In genomic region chr6:53322188-53323029, GRCh38 we compare ENCODE assay signal across 10 cellular contexts. TPM values are rescaled to one million over a fixed set of nuclear protein-coding genes. Genes with fewer than 3 reads are reported as not detected.
DNase-seq lines count a peak whose midpoint lies in the region; ATAC-seq, FAIRE-seq and TF ChIP-seq lines count a peak whose summit lies in the region.
"Had no signal": no experiment of that assay in that cellular context is flagged by ENCODE, and none has a peak within 500 bp of the region (broad histone marks: within the 10 kb centered on the region; RNA-seq: fewer than 3 reads in every experiment).

No MANE protein-coding gene starts in this region.

- peaks cover 0 to 10% (median 0%) of the 10 kb centered on the region in 11 experiments; a peak in 3 of 22 replicates for H3K9me3 ChIP-seq in BLaER1 treated with 17β-estradiol and CSF1 and Interleukin-3, amounts not matched to agents 10 nM and 100 nM (replicated peaks in 1 of 11)
- no peaks in the 10 kb centered on the region for H3K9me3 ChIP-seq in K562 (replicated peaks; ENCODE audit: control insufficient read depth, insufficient read depth, low read depth, low read length)
- no peaks in the 10 kb centered on the region for H3K9me3 ChIP-seq in HAP-1

- WGBS in K562 (ENCODE audit: insufficient coverage, low coverage, missing lambda C conversion rate), result 68% methylated on average over 8 of the region's 8 CpGs

- BruUV-seq in K562 (replicated peaks; lab: Mats Ljungman, UMichigan), result no TSS peak

- peaks cover 53 to 67% (median 62%) of the 10 kb centered on the region in 3 donors for H3K4me1 Mint-ChIP-seq in IgD-negative memory B cell
- peaks cover 40% of the 10 kb centered on the region for H3K4me1 Mint-ChIP-seq in mesothelial cell of epicardium

- POLR2A ChIA-PET in K562 (lab: Yijun Ruan, JAX), result interaction anchor here (0.8 to 3.6 kb wide), 8 partner anchors 8 to 24 kb away, joined by 3 to 17 read pairs (median 4); no protein-coding TSS in a partner anchor

- in situ Hi-C loops in K562 (cut with MboI), result no loop called here
- in situ Hi-C loops in HAP-1 (cut with MboI; ENCODE audit: low sequenced_read_pairs), result no loop called here

- H2AFZ ChIP-seq in K562 (ENCODE audit: low read depth, low read length), result no peak overlapping the region

- peaks cover 97% of the 10 kb centered on the region for H3K79me2 ChIP-seq in K562 (ENCODE audit: control insufficient read depth, insufficient read depth, low read length)

- H3K27me3 Mint-ChIP-seq in IgD-negative memory B cell (no peaks in the 10 kb centered on the region), mesothelial cell of epicardium (ENCODE audit: low read depth) (no peaks in the 10 kb centered on the region)

- H3K4me3 Mint-ChIP-seq in IgD-negative memory B cell, result peak overlapping the region in 3 of 4 donors; percentile 12 to 75 (median 53)
- no peak overlapping the region for H3K4me3 Mint-ChIP-seq in mesothelial cell of epicardium

- H3K4me1 ChIP-seq in BLaER1 treated with 17β-estradiol and CSF1 and Interleukin-3, amounts not matched to agents 10 nM and 100 nM, result peaks cover 10 to 35% (median 18%) of the 10 kb centered on the region in 10 experiments; a peak in 16 of 20 replicates
- H3K4me1 ChIP-seq in K562 (replicated peaks in 1 of 2; ENCODE audit: control insufficient read depth in 2 of 2, insufficient read depth in 2 of 2, low read length in 2 of 2) (peaks cover 14 to 40% of the 10 kb centered on the region in 2 experiments), HAP-1 (peaks cover 11% of the 10 kb centered on the region)

- TF ChIP-seq CTCF in K562 (IDR thresholded peaks at IDR 0.05 in 2 of 3, conservative IDR thresholded peaks at IDR 0.05 in 1 of 3; ENCODE audit: insufficient read depth in 2 of 3, low read depth in 1 of 3, low read length in 3 of 3) (no peak), mesothelial cell of epicardium (IDR thresholded peaks at IDR 0.05; ENCODE audit: unreplicated experiment) (no peak)

- intact Hi-C loops in K562 (cut with micrococcal nuclease), result no loop called here

- no peak overlapping the region for H3K4me3 ChIP-seq in BLaER1 treated with 17β-estradiol and CSF1 and Interleukin-3, amounts not matched to agents 10 nM and 100 nM
- H3K4me3 ChIP-seq in K562 (no peak overlapping the region), HAP-1 (no peak overlapping the region)

- no peak for TF ChIP-seq EP300 in K562 (IDR thresholded peaks at IDR 0.05; ENCODE audit: low read length)

- H3K27ac ChIP-seq in BLaER1 treated with 17β-estradiol and CSF1 and Interleukin-3, amounts not matched to agents 10 nM and 100 nM, result peak overlapping the region in 4 of 11 experiments; percentile 1 to 32 (median 16); a peak in 4 of 22 replicates
- peak overlapping the region; percentile 25; the same call in 1 of the 3 replicates for H3K27ac ChIP-seq in K562 (ENCODE audit: extremely low read depth, low read depth, low read length)

- H3K4me2 ChIP-seq in BLaER1 treated with 17β-estradiol and CSF1 and Interleukin-3, amounts not matched to agents 10 nM and 100 nM, result peak overlapping the region in 8 of 11 experiments; percentile 3 to 24 (median 16); a peak in 7 of 22 replicates
- no peak overlapping the region for H3K4me2 ChIP-seq in K562 (ENCODE audit: insufficient read depth, low read length)

- TF ChIP-seq POLR2A in K562 (conservative IDR thresholded peaks at IDR 0.05), result no peak

- H3K27ac Mint-ChIP-seq in IgD-negative memory B cell (peak overlapping the region; percentile 68 to 81 (median 72)), mesothelial cell of epicardium (peak overlapping the region; percentile 62)

- peak; percentile 35 for FAIRE-seq in K562 (lab: Jason Lieb, UNC)

- H4K20me1 ChIP-seq in BLaER1 treated with 17β-estradiol and CSF1 and Interleukin-3, amounts not matched to agents 10 nM and 100 nM, result peaks cover 9 to 99% (median 70%) of the 10 kb centered on the region in 11 experiments; a peak in 18 of 22 replicates
- peaks cover 26% of the 10 kb centered on the region for H4K20me1 ChIP-seq in K562 (replicated peaks; ENCODE audit: control insufficient read depth, insufficient read depth, low read length)

- H3K9me1 ChIP-seq in K562 (ENCODE audit: control insufficient read depth, insufficient read depth, low read length), result no peaks in the 10 kb centered on the region

- no peaks in the 10 kb centered on the region for H3K27me3 ChIP-seq in BLaER1 treated with 17β-estradiol and CSF1 and Interleukin-3, amounts not matched to agents 10 nM and 100 nM
- H3K27me3 ChIP-seq in K562 (ENCODE audit: control insufficient read depth in 2 of 2, insufficient read depth in 2 of 2, low read length in 2 of 2) (no peaks in the 10 kb centered on the region), HAP-1 (ENCODE audit: low read depth) (no peaks in the 10 kb centered on the region)

- no peak for TF ChIP-seq RAD21 in K562 (CRISPR knock-in tag; conservative IDR thresholded peaks at IDR 0.05 in 1 of 2, IDR thresholded peaks at IDR 0.05 in 1 of 2)

- H3K36me3 ChIP-seq in BLaER1 treated with 17β-estradiol and CSF1 and Interleukin-3, amounts not matched to agents 10 nM and 100 nM, result peaks cover 0 to 60% (median 31%) of the 10 kb centered on the region in 11 experiments; a peak in 16 of 22 replicates
- H3K36me3 ChIP-seq in K562 (ENCODE audit: control insufficient read depth, insufficient read depth, low read length) (peaks cover 27% of the 10 kb centered on the region), HAP-1 (replicated peaks) (no peaks in the 10 kb centered on the region)

- H3K9ac ChIP-seq in BLaER1 treated with 17β-estradiol and CSF1 and Interleukin-3, amounts not matched to agents 10 nM and 100 nM, result no peak overlapping the region
- no peak overlapping the region for H3K9ac ChIP-seq in K562 (ENCODE audit: insufficient read depth in 1 of 2, low read depth in 2 of 2, low read length in 2 of 2)

- ATAC-seq in K562, result no peak
- ATAC-seq in GM18511 (IDR thresholded peaks at IDR 0.05; ENCODE audit: unreplicated experiment), result no peak
- no peak for ATAC-seq in GM21526 (IDR thresholded peaks at IDR 0.05; ENCODE audit: low FRiP score, unreplicated experiment)

- DNase-seq in K562 (ENCODE audit: extremely low read depth in 1 of 4, low spot score in 3 of 4) (no peak), mesothelial cell of epicardium (ENCODE audit: low spot score in 2 of 2, unreplicated experiment in 2 of 2) (no peak), HAP-1 (ENCODE audit: low spot score in 2 of 2) (no peak), GF-D8 (lab: John Stamatoyannopoulos, UW) (no peak)
- DNase-seq: GDM1, glutamatergic neuron had no signal

- CTCF ChIA-PET in K562 (lab: Yijun Ruan, JAX; ENCODE audit: low intra/inter-chr PET ratio), result no interaction called here

- peaks cover 4% of the 10 kb centered on the region for H3K36me3 Mint-ChIP-seq in IgD-negative memory B cell
- H3K36me3 Mint-ChIP-seq in mesothelial cell of epicardium, result peaks cover 2% of the 10 kb centered on the region

- H3K9me3 Mint-ChIP-seq in IgD-negative memory B cell (no peaks in the 10 kb centered on the region), mesothelial cell of epicardium (no peaks in the 10 kb centered on the region)

TF ChIP-seq in K562, 482 proteins besides CTCF, POLR2A, EP300 and RAD21 (continues in another document):
- TF ChIP-seq ZNF143 (CRISPR knock-in tag; IDR thresholded peaks at IDR 0.05), result no peak
- no peak for TF ChIP-seq SLC30A9 (CRISPR knock-in tag; IDR thresholded peaks at IDR 0.05)
- TF ChIP-seq STAT5A (IDR thresholded peaks at IDR 0.05; ENCODE audit: borderline replicate concordance, low read length), result no peak
- 0 out of 2 replicates have a peak, but pooled peaks have one; percentile 14 for TF ChIP-seq DPF2 (IDR thresholded peaks at IDR 0.05)
- no peak for TF ChIP-seq ZNF780A (CRISPR knock-in tag; IDR thresholded peaks at IDR 0.05)
- TF ChIP-seq RBM34 (IDR thresholded peaks at IDR 0.05; ENCODE audit: borderline replicate concordance, insufficient read depth, low read length), result no peak
- no peak for TF ChIP-seq ZNF511 (CRISPR knock-in tag; IDR thresholded peaks at IDR 0.05)
- TF ChIP-seq GABPA (tag; conservative IDR thresholded peaks at IDR 0.05; ENCODE audit: low read depth), result peak; percentile 47
- TF ChIP-seq DMBX1 (CRISPR knock-in tag; IDR thresholded peaks at IDR 0.05; ENCODE audit: borderline replicate concordance), result no peak
- peak; percentile 57; the same call in 1 of the 2 replicates for TF ChIP-seq MAFF (IDR thresholded peaks at IDR 0.05; ENCODE audit: low read length)
- no peak for TF ChIP-seq NRF1 (conservative IDR thresholded peaks at IDR 0.05 in 1 of 2, IDR thresholded peaks at IDR 0.05 in 1 of 2)

RNA-seq across cellular contexts. Expression of gene ELOVL5, which starts 26.3 kb away (rescaled TPM):
- 156 TPM for polyA plus RNA-seq in IgD-negative memory B cell
- 254 and 349 TPM in 2 replicates for total RNA-seq in K562 (2011; cell fraction: chromatin; rRNA removed; ENCODE audit: low replicate concordance)
- 242 and 277 TPM in 2 replicates for total RNA-seq in K562 (2011; cell fraction: nucleolus; rRNA removed)
- total RNA-seq in K562 (2011; cell fraction: nucleoplasm; rRNA removed), result 310 and 344 TPM in 2 replicates
- total RNA-seq in K562 (2014; rRNA removed), result 70.6 and 80.6 TPM in 2 replicates
- total RNA-seq in K562 (2014; rRNA removed; fragmentation: Illumina TruSeq; extraction: Trizol), result 131 and 151 TPM in 2 replicates
- 122 and 132 TPM in 2 replicates for total RNA-seq in K562 (2015; rRNA removed; fragmentation: Illumina TruSeq; extraction: Trizol)
- 134 and 151 TPM in 2 replicates for total RNA-seq in K562 (2021)
- 245 TPM in 2 replicates for polyA plus RNA-seq in K562 (2011; rRNA removed)
- polyA plus RNA-seq in K562 (2011; cell fraction: cytosol; rRNA removed), result 106 and 186 TPM in 2 replicates
- polyA plus RNA-seq in K562 (2011; cell fraction: nucleus; rRNA removed), result 434 and 508 TPM in 2 replicates
- 143 and 177 TPM in 2 replicates for polyA plus RNA-seq in K562 (2012)
- 150 and 172 TPM in 2 replicates for polyA plus RNA-seq in K562 (2014; fragmentation: Illumina TruSeq; extraction: Trizol)
- polyA plus RNA-seq in K562 (2014; fragmentation: Nextera tagmentation; extraction: Ambion mirVana), result 100 to 1,000 TPM; 124 to 148 TPM
- 107 and 109 TPM in 2 replicates for polyA plus RNA-seq in K562 (2014; rRNA removed)
- polyA minus RNA-seq in K562 (2011; rRNA and poly(A)+ RNA removed), result 294 and 362 TPM in 2 replicates
- polyA minus RNA-seq in K562 (2011; cell fraction: cytosol; rRNA and poly(A)+ RNA removed), result 132 and 149 TPM in 2 replicates
- polyA minus RNA-seq in K562 (2011; cell fraction: nucleus; rRNA and poly(A)+ RNA removed), result 163 and 262 TPM in 2 replicates
- 109 to 113 TPM (median 110 TPM) in 3 replicates for total RNA-seq in mesothelial cell of epicardium
